In genomic region chr15:83943849-83944404, GRCh38 we compare ENCODE assay signal across 19 cellular contexts.
"Had no signal": no experiment of that assay in that cellular context is flagged by ENCODE, and none has a peak within 500 bp of the region (broad histone marks: within the 10 kb centered on the region; RNA-seq: fewer than 3 reads in every experiment).

No MANE protein-coding gene starts in this region.

- H3K9me3 ChIP-seq: body of pancreas, gastroesophageal sphincter, ovary, tibial nerve had no signal

- H3K27me3 ChIP-seq: body of pancreas, gastroesophageal sphincter, ovary, tibial nerve had no signal

- H3K9me3 Mint-ChIP-seq: activated CD8-positive, alpha-beta T cell treated with anti-CD3 and anti-CD28 coated beads for 36 hours; activated T-helper 1 cell treated with anti-CD3 and anti-CD28 coated beads, Interleukin-12 subunit alpha, Interleukin-12 subunit beta, Interleukin-2, Interleukin-4 antibody, amounts not matched to agents 30 ng/mL and 10 ng/mL and 1 ng/mL, durations not matched to agents 14 hours and 24 hours and 36 hours; endodermal cell; nephron progenitor cell had no signal

- H3K4me1 Mint-ChIP-seq: activated CD4-positive, alpha-beta T cell treated with anti-CD3 and anti-CD28 coated beads for 36 hours; endodermal cell; nephron progenitor cell; T-cell had no signal

- ATAC-seq: activated CD4-positive, alpha-beta T cell treated with anti-CD3 and anti-CD28 coated beads for 36 hours; activated CD8-positive, alpha-beta T cell treated with anti-CD3 and anti-CD28 coated beads for 36 hours; body of pancreas; esophagus mucosa; gastroesophageal sphincter; left ventricle myocardium superior; T-cell had no signal

- H3K4me3 ChIP-seq: body of pancreas, gastroesophageal sphincter, ovary, tibial nerve had no signal

- H3K27ac Mint-ChIP-seq: activated CD4-positive, alpha-beta T cell treated with anti-CD3 and anti-CD28 coated beads for 36 hours; activated CD8-positive, alpha-beta T cell treated with anti-CD3 and anti-CD28 coated beads for 36 hours; activated T-helper 1 cell treated with anti-CD3 and anti-CD28 coated beads, Interleukin-12 subunit alpha, Interleukin-12 subunit beta, Interleukin-2, Interleukin-4 antibody, amounts not matched to agents 30 ng/mL and 10 ng/mL and 1 ng/mL, durations not matched to agents 14 hours and 24 hours and 36 hours; endodermal cell; nephron progenitor cell; T-cell had no signal

- H3K4me1 ChIP-seq: gastroesophageal sphincter, tibial nerve had no signal

- H3K4me3 Mint-ChIP-seq: activated CD4-positive, alpha-beta T cell treated with anti-CD3 and anti-CD28 coated beads for 36 hours; activated CD8-positive, alpha-beta T cell treated with anti-CD3 and anti-CD28 coated beads for 36 hours; activated T-helper 1 cell treated with anti-CD3 and anti-CD28 coated beads, Interleukin-12 subunit alpha, Interleukin-12 subunit beta, Interleukin-2, Interleukin-4 antibody, amounts not matched to agents 30 ng/mL and 10 ng/mL and 1 ng/mL, durations not matched to agents 14 hours and 24 hours and 36 hours; endodermal cell; nephron progenitor cell; T-cell had no signal

- DNase-seq: activated CD4-positive, alpha-beta T cell treated with anti-CD3 and anti-CD28 coated beads for 36 hours; activated CD8-positive, alpha-beta memory T cell treated with anti-CD3 and anti-CD28 coated beads, Interleukin-2, amount 50 U/mL, for 4 hours; activated CD8-positive, alpha-beta T cell treated with anti-CD3 and anti-CD28 coated beads for 36 hours; activated naive CD4-positive, alpha-beta T cell treated with Interleukin-2 at 50 U/mL for 16 hours; body of pancreas; cerebellar nuclear complex; dermis blood vessel endothelial cell; endodermal cell; left ventricle myocardium superior; mesendoderm; nephron progenitor cell; ovary; stimulated activated CD4-positive, alpha-beta T cell treated with anti-CD3 and anti-CD28 coated beads, Interleukin-4, amount 100 ng/mL, for 4 hours; T-cell had no signal

- H3K36me3 ChIP-seq: ovary, tibial nerve had no signal

- H3K27ac ChIP-seq: body of pancreas, gastroesophageal sphincter, ovary, tibial nerve, VCaP had no signal
